Comparison of ENCODE assay signal across 10 cellular contexts in the genomic region with DNA sequence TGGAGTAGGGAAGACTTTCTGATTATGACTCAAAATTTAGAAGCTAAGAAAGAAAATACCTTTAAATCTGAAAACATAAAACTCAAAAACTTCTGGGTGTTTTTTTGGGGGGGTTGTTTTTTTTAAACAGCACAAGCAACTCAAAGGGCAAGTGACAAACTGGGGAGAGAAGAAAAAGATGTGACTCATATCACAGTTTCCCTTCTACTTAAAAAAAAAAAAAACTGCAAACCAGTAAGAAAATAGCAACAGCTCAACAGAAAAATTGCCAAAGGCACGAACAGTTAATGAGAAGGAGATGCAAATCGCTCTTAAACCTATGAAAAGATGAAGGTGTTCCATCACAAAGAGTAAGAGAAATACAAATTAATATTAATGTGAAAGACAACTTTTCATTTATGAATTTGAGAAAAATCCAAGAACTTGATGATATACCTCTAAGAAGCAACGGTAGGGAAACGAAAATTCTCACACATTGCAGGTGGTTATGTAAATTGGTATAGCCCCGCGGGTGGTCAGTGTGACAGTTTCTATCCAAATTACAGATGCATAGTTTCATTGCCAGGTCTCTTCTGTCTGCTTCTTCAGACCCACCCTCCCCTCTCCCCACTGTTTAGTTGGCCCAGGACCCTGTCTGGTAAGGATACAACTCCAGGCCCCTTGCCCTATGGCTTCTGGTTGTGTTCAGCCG. TPM values are rescaled to one million over a fixed set of nuclear protein-coding genes. Genes with fewer than 3 reads are reported as not detected.
DNase-seq lines count a peak whose midpoint lies in the region; ATAC-seq, FAIRE-seq and TF ChIP-seq lines count a peak whose summit lies in the region.
"Had no signal": no experiment of that assay in that cellular context is flagged by ENCODE, and none has a peak within 500 bp of the region (broad histone marks: within the 10 kb centered on the region; RNA-seq: fewer than 3 reads in every experiment).

No MANE protein-coding gene starts in this region.

- no peaks in the 10 kb centered on the region for H3K27me3 Mint-ChIP-seq in glutamatergic neuron (ENCODE audit: unreplicated experiment)

- H2AFZ ChIP-seq in HepG2 (ENCODE audit: low read length), result no peak overlapping the region
- H2AFZ ChIP-seq: parathyroid adenoma had no signal

- no TSS peak for BruUV-seq in HepG2 (replicated peaks; lab: Mats Ljungman, UMichigan)

- H3K4me3 ChIP-seq in mucosa of rectum (ENCODE audit: low read length in 2 of 2), result no peak overlapping the region
- no peak overlapping the region for H3K4me3 ChIP-seq in HepG2 (replicated peaks in 1 of 3; ENCODE audit: insufficient read depth in 1 of 3, low read depth in 2 of 3, low read length in 3 of 3)
- H3K4me3 ChIP-seq: cardiac muscle cell had no signal

- TF ChIP-seq EP300 in HepG2 (IDR thresholded peaks at IDR 0.05; ENCODE audit: low read depth in 2 of 2, low read length in 2 of 2) (no peak), HepG2 (CRISPR knock-in tag; IDR thresholded peaks at IDR 0.05; ENCODE audit: borderline replicate concordance) (no peak)

- no peaks in the 10 kb centered on the region for H3K9me3 Mint-ChIP-seq in glutamatergic neuron (ENCODE audit: unreplicated experiment)

- in situ Hi-C loops in HepG2 (cut with HindIII; ENCODE audit: extremely low pct_ligation_motif_present, low pct_unique_long_range_greater_than_20kb), result no loop called here

- H3K27ac ChIP-seq in mucosa of rectum (ENCODE audit: low read depth in 2 of 2, low read length in 2 of 2), result peak overlapping the region; percentile 23 to 67
- no peak overlapping the region for H3K27ac ChIP-seq in HepG2 (ENCODE audit: extremely low read length, insufficient read depth, low read length)
- H3K27ac ChIP-seq: cardiac muscle cell, parathyroid adenoma had no signal

- no peak overlapping the region for H3K4me3 Mint-ChIP-seq in glutamatergic neuron (ENCODE audit: unreplicated experiment)

- peaks cover 11% of the 10 kb centered on the region for H3K79me2 ChIP-seq in HepG2 (ENCODE audit: insufficient read depth, low read length)

- peak; percentile 69 for ATAC-seq in GM18858 (IDR thresholded peaks at IDR 0.05; ENCODE audit: unreplicated experiment)
- ATAC-seq in GM21825 (IDR thresholded peaks at IDR 0.05; ENCODE audit: unreplicated experiment), result peak; percentile 67
- ATAC-seq in HepG2, result no peak

- H3K9ac ChIP-seq in mucosa of rectum (ENCODE audit: low read depth in 1 of 2, low read length in 2 of 2), result peak overlapping the region in 1 of 2 donors; percentile 34
- no peak overlapping the region for H3K9ac ChIP-seq in HepG2 (ENCODE audit: insufficient read depth, low read depth, low read length)
- H3K9ac ChIP-seq: parathyroid adenoma had no signal

- no peak overlapping the region for H3K4me2 ChIP-seq in HepG2 (ENCODE audit: low read depth, low read length)

- H3K27ac Mint-ChIP-seq in glutamatergic neuron (ENCODE audit: unreplicated experiment), result no peak overlapping the region

- WGBS in HepG2 (ENCODE audit: low lambda C conversion rate), result 85% methylated on average over 7 of the region's 7 CpGs

- no peak for TF ChIP-seq CTCF in glutamatergic neuron (IDR thresholded peaks at IDR 0.05; ENCODE audit: partially characterized antibody, unreplicated experiment)
- TF ChIP-seq CTCF in HepG2 (CRISPR knock-in tag; IDR thresholded peaks at IDR 0.05), result no peak

- DNase-seq in M059J (ENCODE audit: low read depth) (peak; percentile 61), AG08396 (ENCODE audit: low spot score) (no peak), glutamatergic neuron (no peak), HuH-7.5 (ENCODE audit: low spot score) (no peak), HepG2 (ENCODE audit: low spot score) (no peak)

- intact Hi-C loops in HepG2 (cut with micrococcal nuclease; ENCODE audit: unreplicated experiment), result no loop called here

- no peak for FAIRE-seq in HepG2 (lab: Jason Lieb, UNC)

- H3K27me3 ChIP-seq in mucosa of rectum (ENCODE audit: control insufficient read depth in 2 of 2, insufficient read depth in 2 of 2, low read length in 2 of 2) (no peaks in the 10 kb centered on the region), HepG2 (ENCODE audit: control insufficient read depth in 1 of 2, insufficient read depth in 2 of 2, low read length in 2 of 2) (no peaks in the 10 kb centered on the region)
- H3K27me3 ChIP-seq: cardiac muscle cell had no signal

- H3K4me1 Mint-ChIP-seq in glutamatergic neuron (ENCODE audit: low read depth, unreplicated experiment), result no peaks in the 10 kb centered on the region

- CTCF ChIA-PET in HepG2 (lab: Yijun Ruan, JAX; ENCODE audit: low intra/inter-chr PET ratio, low total read pairs), result no interaction called here

- H3K36me3 ChIP-seq in mucosa of rectum (ENCODE audit: control insufficient read depth in 2 of 2, insufficient read depth in 2 of 2, low read length in 2 of 2) (no peaks in the 10 kb centered on the region), HepG2 (replicated peaks in 1 of 2; ENCODE audit: control insufficient read depth in 1 of 2, insufficient read depth in 2 of 2, low read length in 2 of 2) (peaks cover 1 to 6% of the 10 kb centered on the region in 2 experiments; a peak in 3 of 5 replicates)
- H3K36me3 ChIP-seq: cardiac muscle cell had no signal

- H3K9me3 ChIP-seq in mucosa of rectum (ENCODE audit: control insufficient read depth in 2 of 2, low read length in 2 of 2) (no peaks in the 10 kb centered on the region), HepG2 (ENCODE audit: low read length) (no peaks in the 10 kb centered on the region)

- H3K4me1 ChIP-seq in mucosa of rectum (ENCODE audit: control insufficient read depth in 2 of 2, insufficient read depth in 2 of 2, low read length in 2 of 2) (peaks cover 4 to 6% of the 10 kb centered on the region in 2 donors), HepG2 (ENCODE audit: insufficient read depth, low read length) (no peaks in the 10 kb centered on the region)
- H3K4me1 ChIP-seq: parathyroid adenoma had no signal

- TF ChIP-seq RAD21 in HepG2 (CRISPR knock-in tag; IDR thresholded peaks at IDR 0.05), result no peak

- H4K20me1 ChIP-seq in HepG2 (ENCODE audit: insufficient read depth, low read length), result no peaks in the 10 kb centered on the region

- POLR2A ChIA-PET in HepG2 (lab: Yijun Ruan, JAX), result no interaction called here

- peaks cover 4% of the 10 kb centered on the region for H3K36me3 Mint-ChIP-seq in glutamatergic neuron (ENCODE audit: unreplicated experiment)

- no peak for TF ChIP-seq POLR2A in HepG2 (IDR thresholded peaks at IDR 0.05; ENCODE audit: insufficient read depth in 1 of 2, low read depth in 2 of 2, low read length in 2 of 2)

TF ChIP-seq in HepG2, 621 proteins besides CTCF, POLR2A, EP300 and RAD21 (continues in another document):
- no peak for TF ChIP-seq SPEN (CRISPR knock-in tag; IDR thresholded peaks at IDR 0.05; ENCODE audit: low read depth)

RNA-seq across cellular contexts. Expression of gene IFNAR2, which starts 9.0 kb away (rescaled TPM):
- total RNA-seq in M059J (2014; rRNA removed; shearing (Covaris generic)), result 9.1 and 17.6 TPM in 2 replicates
- total RNA-seq in glutamatergic neuron (ENCODE audit: unreplicated experiment) (6.9 TPM), HepG2 (2016; rRNA removed; fragmentation: Illumina TruSeq; extraction: Trizol) (5.1 TPM in 2 replicates)
- total RNA-seq in HepG2 (2016; cell fraction: cytosol; rRNA removed; fragmentation: Illumina TruSeq; extraction: Trizol; ENCODE audit: low read depth), result 8.0 and 10.6 TPM in 2 replicates
- 5.5 and 7.2 TPM in 2 replicates for total RNA-seq in HepG2 (2016; cell fraction: insoluble cytoplasmic fraction; rRNA removed; fragmentation: Illumina TruSeq; extraction: Trizol)
- total RNA-seq in HepG2 (2016; cell fraction: membrane; rRNA removed; fragmentation: Illumina TruSeq; extraction: Trizol), result 11.6 and 12.1 TPM in 2 replicates
- 10.4 and 11.8 TPM in 2 replicates for total RNA-seq in HepG2 (2016; cell fraction: nucleus; rRNA removed; fragmentation: Illumina TruSeq; extraction: Trizol)
- polyA plus RNA-seq in HepG2 (2011; rRNA removed), result 22.7 and 24.1 TPM in 2 replicates
- polyA plus RNA-seq in HepG2 (2011; cell fraction: cytosol; rRNA removed), result 9.2 and 17.6 TPM in 2 replicates
- 6.2 and 9.8 TPM in 2 replicates for polyA plus RNA-seq in HepG2 (2011; cell fraction: nucleus; rRNA removed)
- 17.1 and 17.4 TPM in 2 replicates for polyA plus RNA-seq in HepG2 (2012)
- polyA plus RNA-seq in HepG2 (2016; cell fraction: cytosol; fragmentation: Illumina TruSeq; extraction: Trizol; ENCODE audit: low read depth), result 23.1 and 23.9 TPM in 2 replicates
- 12.2 and 18.4 TPM in 2 replicates for polyA plus RNA-seq in HepG2 (2016; cell fraction: insoluble cytoplasmic fraction; fragmentation: Illumina TruSeq; extraction: Trizol; ENCODE audit: low read depth)
- 23.8 and 24.7 TPM in 2 replicates for polyA plus RNA-seq in HepG2 (2016; cell fraction: membrane; fragmentation: Illumina TruSeq; extraction: Trizol; ENCODE audit: low read depth)
- polyA plus RNA-seq in HepG2 (2016; cell fraction: nucleus; fragmentation: Illumina TruSeq; extraction: Trizol; ENCODE audit: insufficient read depth, low read depth), result 25.5 and 26.4 TPM in 2 replicates
- polyA minus RNA-seq in HepG2 (2011; rRNA and poly(A)+ RNA removed; ENCODE audit: low replicate concordance), result 7.5 and 12.0 TPM in 2 replicates
- polyA minus RNA-seq in HepG2 (2011; cell fraction: cytosol; rRNA and poly(A)+ RNA removed), result 6.8 and 9.2 TPM in 2 replicates
- polyA minus RNA-seq in HepG2 (2011; cell fraction: nucleus; rRNA and poly(A)+ RNA removed), result 12.5 and 21.0 TPM in 2 replicates

RNA-seq across cellular contexts. Expression of gene IL10RB, which starts 27.5 kb away (rescaled TPM):
- total RNA-seq in M059J (2014; rRNA removed; shearing (Covaris generic)), result 94.3 and 102 TPM in 2 replicates
- total RNA-seq in glutamatergic neuron (ENCODE audit: unreplicated experiment) (4.7 TPM), HepG2 (2016; rRNA removed; fragmentation: Illumina TruSeq; extraction: Trizol) (10.7 and 17.4 TPM in 2 replicates)
- 6.5 and 7.9 TPM in 2 replicates for total RNA-seq in HepG2 (2016; cell fraction: cytosol; rRNA removed; fragmentation: Illumina TruSeq; extraction: Trizol; ENCODE audit: low read depth)
- total RNA-seq in HepG2 (2016; cell fraction: insoluble cytoplasmic fraction; rRNA removed; fragmentation: Illumina TruSeq; extraction: Trizol), result 11.7 and 17.3 TPM in 2 replicates
- total RNA-seq in HepG2 (2016; cell fraction: membrane; rRNA removed; fragmentation: Illumina TruSeq; extraction: Trizol), result 13.3 and 14.5 TPM in 2 replicates
- total RNA-seq in HepG2 (2016; cell fraction: nucleus; rRNA removed; fragmentation: Illumina TruSeq; extraction: Trizol), result 13.1 and 13.5 TPM in 2 replicates
- 18.2 and 19.1 TPM in 2 replicates for polyA plus RNA-seq in HepG2 (2011; rRNA removed)
- 15.4 and 21.8 TPM in 2 replicates for polyA plus RNA-seq in HepG2 (2011; cell fraction: cytosol; rRNA removed)
- polyA plus RNA-seq in HepG2 (2011; cell fraction: nucleus; rRNA removed), result 5.0 and 8.8 TPM in 2 replicates
- 10.7 and 14.3 TPM in 2 replicates for polyA plus RNA-seq in HepG2 (2012)
- 7.2 and 7.5 TPM in 2 replicates for polyA plus RNA-seq in HepG2 (2016; cell fraction: cytosol; fragmentation: Illumina TruSeq; extraction: Trizol; ENCODE audit: low read depth)
- polyA plus RNA-seq in HepG2 (2016; cell fraction: insoluble cytoplasmic fraction; fragmentation: Illumina TruSeq; extraction: Trizol; ENCODE audit: low read depth), result 9.4 and 9.8 TPM in 2 replicates
- 10.5 and 10.9 TPM in 2 replicates for polyA plus RNA-seq in HepG2 (2016; cell fraction: membrane; fragmentation: Illumina TruSeq; extraction: Trizol; ENCODE audit: low read depth)
- polyA plus RNA-seq in HepG2 (2016; cell fraction: nucleus; fragmentation: Illumina TruSeq; extraction: Trizol; ENCODE audit: insufficient read depth, low read depth), result 18.7 and 19.3 TPM in 2 replicates
- 31.7 and 32.4 TPM in 2 replicates for polyA minus RNA-seq in HepG2 (2011; rRNA and poly(A)+ RNA removed; ENCODE audit: low replicate concordance)
- 11.4 and 11.6 TPM in 2 replicates for polyA minus RNA-seq in HepG2 (2011; cell fraction: cytosol; rRNA and poly(A)+ RNA removed)
- 9.3 and 10.9 TPM in 2 replicates for polyA minus RNA-seq in HepG2 (2011; cell fraction: nucleus; rRNA and poly(A)+ RNA removed)
